In the genomic region with DNA sequence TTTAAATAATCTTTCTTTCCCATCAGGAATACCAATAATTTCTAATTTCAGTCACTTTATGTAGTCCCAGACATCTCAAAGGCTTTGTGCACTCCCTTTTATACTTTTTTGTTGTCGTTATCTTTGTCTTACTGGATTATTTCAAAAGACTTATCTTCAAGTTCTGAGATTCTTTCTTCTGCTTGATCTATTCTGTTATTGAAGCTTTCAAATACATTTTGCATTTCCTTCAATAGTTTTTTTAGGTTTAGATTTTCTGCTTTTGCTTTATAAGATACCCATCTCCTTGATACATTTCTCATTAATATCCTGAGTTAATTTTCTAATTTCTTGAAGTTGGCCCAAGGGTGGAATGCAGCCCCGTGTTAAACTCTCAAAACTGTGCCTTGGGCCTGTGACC, we compare ENCODE assay signal across 35 cellular contexts.
"Had no signal": no experiment of that assay in that cellular context is flagged by ENCODE, and none has a peak within 500 bp of the region (broad histone marks: within the 10 kb centered on the region; RNA-seq: fewer than 3 reads in every experiment).

No MANE protein-coding gene starts in this region.

- H3K27ac ChIP-seq: adrenal gland, body of pancreas, brain microvascular endothelial cell, breast epithelium, VCaP had no signal

- H3K4me3 ChIP-seq: adrenal gland, body of pancreas, breast epithelium had no signal

- ATAC-seq: activated CD8-positive, alpha-beta T cell treated with anti-CD3 and anti-CD28 coated beads for 36 hours; activated naive CD4-positive, alpha-beta T cell treated with anti-CD3 and anti-CD28 coated beads, Interleukin-2, amount 50 U/mL, for 72 hours; activated T-cell treated with anti-CD3 and anti-CD28 coated beads, Interleukin-2, amount 50 U/mL, for 4 hours; activated T-cell treated with anti-CD3 and anti-CD28 coated beads, Interleukin-2, amount 50 U/mL, for 72 hours; activated T-helper 17 cell treated with anti-CD3 and anti-CD28 coated beads, Interleukin-2, amount 50 U/mL, for 72 hours; body of pancreas had no signal

- H3K4me1 Mint-ChIP-seq: activated B cell treated with CpG ODN at 0.5 μM for 24 hours; activated CD4-positive, alpha-beta T cell treated with anti-CD3 and anti-CD28 coated beads, Interleukin-2, amount 10 ng/mL, durations not matched to agents 24 days and 14 days; activated naive CD8-positive, alpha-beta T cell treated with anti-CD3 and anti-CD28 coated beads for 36 hours; activated T-helper 17 cell treated with anti-CD3 and anti-CD28 coated beads, Interleukin-2, amount 50 U/mL, for 72 hours had no signal

- H3K27me3 Mint-ChIP-seq: activated B cell treated with CpG ODN at 0.5 μM for 24 hours; activated CD4-positive, alpha-beta memory T cell treated with anti-CD3 and anti-CD28 coated beads for 36 hours; activated CD4-positive, alpha-beta T cell treated with anti-CD3 and anti-CD28 coated beads, Interleukin-2, amount 10 ng/mL, durations not matched to agents 24 days and 14 days; activated CD8-positive, alpha-beta T cell treated with anti-CD3 and anti-CD28 coated beads for 36 hours; activated naive CD8-positive, alpha-beta T cell treated with anti-CD3 and anti-CD28 coated beads for 36 hours; activated T-helper 17 cell treated with anti-CD3 and anti-CD28 coated beads, Interleukin-2, amount 50 U/mL, for 72 hours had no signal

- H3K36me3 ChIP-seq: adrenal gland, brain microvascular endothelial cell, breast epithelium had no signal

- H3K27ac Mint-ChIP-seq: activated B cell treated with CpG ODN at 0.5 μM for 24 hours; activated CD4-positive, alpha-beta memory T cell treated with anti-CD3 and anti-CD28 coated beads for 36 hours; activated CD4-positive, alpha-beta T cell treated with anti-CD3 and anti-CD28 coated beads, Interleukin-2, amount 10 ng/mL, durations not matched to agents 24 days and 14 days; activated CD8-positive, alpha-beta T cell treated with anti-CD3 and anti-CD28 coated beads for 36 hours; activated naive CD4-positive, alpha-beta T cell treated with anti-CD3 and anti-CD28 coated beads for 36 hours; activated naive CD4-positive, alpha-beta T cell treated with anti-CD3 and anti-CD28 coated beads, Interleukin-2, amount 50 U/mL, for 72 hours; activated naive CD8-positive, alpha-beta T cell treated with anti-CD3 and anti-CD28 coated beads for 36 hours; activated T-cell treated with anti-CD3 and anti-CD28 coated beads, Interleukin-2, amount 50 U/mL, for 72 hours; activated T-helper 1 cell treated with anti-CD3 and anti-CD28 coated beads, Interleukin-12 subunit alpha, Interleukin-12 subunit beta, Interleukin-2, Interleukin-4 antibody, amounts not matched to agents 30 ng/mL and 10 ng/mL and 1 ng/mL, durations not matched to agents 14 hours and 24 hours and 36 hours; activated T-helper 17 cell treated with anti-CD3 and anti-CD28 coated beads, Interleukin-2, amount 50 U/mL, for 72 hours; T-helper 2 cell treated with Interferon-gamma antibody and Interleukin-4, amounts not matched to agents 5 μg/mL and 100 μg/mL, for 36 hours had no signal

- DNase-seq: activated B cell treated with CpG ODN at 0.5 μM for 24 hours; activated CD4-positive, alpha-beta memory T cell treated with anti-CD3 and anti-CD28 coated beads for 36 hours; activated CD4-positive, alpha-beta T cell treated with anti-CD3 and anti-CD28 coated beads for 4 hours; activated CD4-positive, alpha-beta T cell treated with anti-CD3 and anti-CD28 coated beads, Interleukin-2, amount 10 ng/mL, durations not matched to agents 24 days and 14 days; activated CD4-positive, alpha-beta T cell treated with anti-CD3 and anti-CD28 coated beads, Interleukin-2, amount 50 U/mL, for 1 hour; activated CD4-positive, alpha-beta T cell treated with anti-CD3 and anti-CD28 coated beads, Interleukin-2, amount 50 U/mL, for 4 hours; activated CD4-positive, CD25-positive, alpha-beta regulatory T cell treated with anti-CD3 and anti-CD28 coated beads, Interleukin-2, amount 50 U/mL, for 72 hours; activated CD8-positive, alpha-beta memory T cell treated with anti-CD3 and anti-CD28 coated beads, Interleukin-2, amount 50 U/mL, for 4 hours; activated CD8-positive, alpha-beta T cell treated with anti-CD3 and anti-CD28 coated beads for 36 hours; activated effector memory CD4-positive, alpha-beta T cell treated with anti-CD3 and anti-CD28 coated beads, Interleukin-2, amount 50 U/mL, for 16 hours; activated gamma-delta T cell treated with Interleukin-2 at 50 U/mL for 16 hours; activated naive CD4-positive, alpha-beta T cell; activated naive CD4-positive, alpha-beta T cell treated with anti-CD3 and anti-CD28 coated beads for 36 hours; activated naive CD4-positive, alpha-beta T cell treated with anti-CD3 and anti-CD28 coated beads, Interleukin-2, amount 50 U/mL, for 16 hours; activated naive CD8-positive, alpha-beta T cell treated with anti-CD3 and anti-CD28 coated beads for 36 hours; activated T-cell treated with anti-CD3 and anti-CD28 coated beads for 4 hours; activated T-cell treated with anti-CD3 and anti-CD28 coated beads, Interleukin-2, amount 50 U/mL, for 1 hour; activated T-cell treated with anti-CD3 and anti-CD28 coated beads, Interleukin-2, amount 50 U/mL, for 4 hours; activated T-cell treated with anti-CD3 and anti-CD28 coated beads, Interleukin-2, amount 50 U/mL, for 72 hours; adrenal gland; amniotic stem cell; aorta; body of pancreas; brain microvascular endothelial cell; central memory CD4-positive, alpha-beta T cell; T-helper 2 cell; T-helper 9 cell had no signal

- H3K4me3 Mint-ChIP-seq: activated B cell treated with CpG ODN at 0.5 μM for 24 hours; activated CD4-positive, alpha-beta memory T cell treated with anti-CD3 and anti-CD28 coated beads for 36 hours; activated CD4-positive, alpha-beta T cell treated with anti-CD3 and anti-CD28 coated beads, Interleukin-2, amount 10 ng/mL, durations not matched to agents 24 days and 14 days; activated CD8-positive, alpha-beta T cell treated with anti-CD3 and anti-CD28 coated beads for 36 hours; activated naive CD4-positive, alpha-beta T cell treated with anti-CD3 and anti-CD28 coated beads for 36 hours; activated naive CD8-positive, alpha-beta T cell treated with anti-CD3 and anti-CD28 coated beads for 36 hours; activated T-cell treated with anti-CD3 and anti-CD28 coated beads, Interleukin-2, amount 50 U/mL, for 4 hours; activated T-cell treated with anti-CD3 and anti-CD28 coated beads, Interleukin-2, amount 50 U/mL, for 72 hours; activated T-helper 1 cell treated with anti-CD3 and anti-CD28 coated beads, Interleukin-12 subunit alpha, Interleukin-12 subunit beta, Interleukin-2, Interleukin-4 antibody, amounts not matched to agents 30 ng/mL and 10 ng/mL and 1 ng/mL, durations not matched to agents 14 hours and 24 hours and 36 hours; activated T-helper 17 cell treated with anti-CD3 and anti-CD28 coated beads, Interleukin-2, amount 50 U/mL, for 72 hours; T-helper 2 cell treated with Interferon-gamma antibody and Interleukin-4, amounts not matched to agents 5 μg/mL and 100 μg/mL, for 36 hours had no signal

- FAIRE-seq: astrocyte, TTC549 had no signal

- H3K36me3 Mint-ChIP-seq: activated CD4-positive, alpha-beta memory T cell treated with anti-CD3 and anti-CD28 coated beads for 36 hours; activated naive CD8-positive, alpha-beta T cell treated with anti-CD3 and anti-CD28 coated beads for 36 hours had no signal

- H3K9me3 ChIP-seq: adrenal gland had no signal

- H3K4me1 ChIP-seq: adrenal gland, body of pancreas, breast epithelium had no signal

- H3K27me3 ChIP-seq: adrenal gland, body of pancreas, brain microvascular endothelial cell, breast epithelium had no signal
